In the genomic region with DNA sequence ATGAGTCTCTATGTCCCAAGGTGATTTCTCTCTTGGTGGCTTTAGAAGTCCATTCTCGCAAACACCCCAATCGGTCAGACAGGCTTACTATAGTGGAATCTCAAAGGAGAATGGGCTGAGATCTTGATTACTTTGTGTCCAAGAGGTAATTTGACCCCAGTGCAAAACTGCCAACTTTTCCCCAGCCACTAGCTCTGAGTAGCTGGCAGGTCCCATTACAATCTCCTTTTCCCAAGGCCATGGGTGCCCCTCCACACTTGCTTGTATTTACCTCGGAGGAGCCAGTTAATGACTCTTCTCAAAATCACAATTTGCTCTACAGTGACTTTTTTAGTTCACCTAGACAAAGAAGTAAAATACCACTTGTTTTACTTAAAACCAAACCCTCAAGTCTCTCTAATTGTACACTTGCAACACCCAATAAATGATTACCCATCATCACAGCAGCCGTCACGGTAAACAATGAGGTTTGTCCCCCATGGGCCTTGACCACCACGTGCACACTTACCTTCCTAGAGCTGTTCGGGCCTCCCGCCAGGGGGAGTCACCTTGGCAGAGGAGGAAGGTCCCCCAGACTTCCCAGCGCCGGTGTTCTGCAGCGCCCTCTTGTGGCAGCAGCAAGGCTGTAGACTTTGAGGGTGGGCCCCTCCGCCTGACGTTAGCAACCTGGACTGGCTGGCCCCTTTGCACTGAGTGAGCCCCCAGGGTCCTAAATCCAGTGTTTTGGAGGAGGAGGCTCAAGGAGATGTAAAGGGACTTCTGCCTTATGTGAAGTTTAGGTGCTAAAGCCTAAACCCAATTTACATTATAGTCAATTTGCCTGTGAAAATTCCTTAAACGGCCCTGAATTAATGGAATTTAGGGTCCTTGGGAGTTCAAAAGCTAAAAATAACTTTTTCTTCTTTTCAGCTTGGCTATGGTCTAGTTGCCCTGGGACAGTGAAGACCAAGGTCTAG, we compare ENCODE assay signal across 1 cellular context.
TF ChIP-seq lines count a peak whose summit lies in the region.

No MANE protein-coding gene starts in this region.

TF ChIP-seq in K562, 482 proteins besides CTCF, POLR2A, EP300 and RAD21 (continued from another document and continues in another):
- TF ChIP-seq, protein P1, sequence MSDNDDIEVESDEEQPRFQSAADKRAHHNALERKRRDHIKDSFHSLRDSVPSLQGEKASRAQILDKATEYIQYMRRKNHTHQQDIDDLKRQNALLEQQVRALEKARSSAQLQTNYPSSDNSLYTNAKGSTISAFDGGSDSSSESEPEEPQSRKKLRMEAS (CRISPR knock-in tag; IDR thresholded peaks at IDR 0.05), result peak; percentile 82
- TF ChIP-seq BRD9 (IDR thresholded peaks at IDR 0.05; ENCODE audit: low read depth, partially characterized antibody) (no peak), SP1 (CRISPR knock-in tag; IDR thresholded peaks at IDR 0.05) (0 out of 2 replicates have a peak, but pooled peaks have one; percentile 40), SPI1 (IDR thresholded peaks at IDR 0.05; ENCODE audit: borderline replicate concordance, low read depth, low read length) (peak; percentile 45; the same call in 1 of the 2 replicates), SAP30 (IDR thresholded peaks at IDR 0.05; ENCODE audit: borderline replicate concordance, insufficient read depth, low read depth, low read length, poor library complexity, severe bottlenecking) (no peak), DMBX1 (CRISPR knock-in tag; IDR thresholded peaks at IDR 0.05; ENCODE audit: borderline replicate concordance) (peak; percentile 73; the same call in 1 of the 2 replicates), ZFPM2 (CRISPR knock-in tag; IDR thresholded peaks at IDR 0.05) (no peak), MCM2 (IDR thresholded peaks at IDR 0.05; ENCODE audit: low read depth) (no peak), U2AF1 (optimal IDR thresholded peaks at IDR 0.05; ENCODE audit: low read depth, low read length) (no peak), SMAD4 (CRISPR knock-in tag; conservative IDR thresholded peaks at IDR 0.05) (peak; percentile 76), PYGO2 (tag; IDR thresholded peaks at IDR 0.05) (no peak), RAD51 (IDR thresholded peaks at IDR 0.05; ENCODE audit: borderline replicate concordance, low read depth) (peak; percentile 31; the same call in 1 of the 2 replicates), TEAD4 (IDR thresholded peaks at IDR 0.05; ENCODE audit: low read length) (peak; percentile 42; the same call in 1 of the 2 replicates), TEAD4 (CRISPR knock-in tag; IDR thresholded peaks at IDR 0.05; ENCODE audit: borderline replicate concordance) (no peak), TAF9B (IDR thresholded peaks at IDR 0.05; ENCODE audit: partially characterized antibody) (no peak), BACH1 (tag; IDR thresholded peaks at IDR 0.05) (no peak), CHD2 (IDR thresholded peaks at IDR 0.05; ENCODE audit: low read depth, low read length) (no peak), DDX20 (tag; IDR thresholded peaks at IDR 0.05; ENCODE audit: low read depth) (0 out of 2 replicates have a peak, but pooled peaks have one; percentile 45), CBX1 (IDR thresholded peaks at IDR 0.05; ENCODE audit: low read depth) (0 out of 2 replicates have a peak, but pooled peaks have one; percentile 36), TBP (optimal IDR thresholded peaks at IDR 0.05; ENCODE audit: low read depth, low read length) (peak; percentile 28), ZFX (CRISPR knock-in tag; IDR thresholded peaks at IDR 0.05) (peak; percentile 46), ATF1 (CRISPR knock-in tag; IDR thresholded peaks at IDR 0.05) (no peak), ATF1 (tag; IDR thresholded peaks at IDR 0.05) (peak; percentile 42; the same call in 1 of the 2 replicates), CREB1 (IDR thresholded peaks at IDR 0.05) (0 out of 2 replicates have a peak, but pooled peaks have one; percentile 13), CREB1 (CRISPR knock-in tag; IDR thresholded peaks at IDR 0.05) (no peak), BCOR (IDR thresholded peaks at IDR 0.05) (peak; percentile 56), NR2C1 (IDR thresholded peaks at IDR 0.05) (0 out of 2 replicates have a peak, but pooled peaks have one; percentile 25), NR2C1 (tag; IDR thresholded peaks at IDR 0.05) (no peak), MTA3 (IDR thresholded peaks at IDR 0.05; ENCODE audit: borderline replicate concordance) (0 out of 2 replicates have a peak, but pooled peaks have one; percentile 16), MXI1 (IDR thresholded peaks at IDR 0.05; ENCODE audit: low read depth, low read length) (no peak), SMARCA4 (IDR thresholded peaks at IDR 0.05) (peak; percentile 70), SIN3B (IDR thresholded peaks at IDR 0.05; ENCODE audit: low read depth) (no peak), ZNF408 (CRISPR knock-in tag; IDR thresholded peaks at IDR 0.05; ENCODE audit: low read depth) (no peak), KLF16 (IDR thresholded peaks at IDR 0.05) (peak; percentile 68), POLR2AphosphoS5 (IDR thresholded peaks at IDR 0.05; ENCODE audit: control insufficient read depth, insufficient read depth, low read depth, low read length) (no peak), ZNF79 (CRISPR knock-in tag; IDR thresholded peaks at IDR 0.05; ENCODE audit: low read depth) (no peak), FOS (IDR thresholded peaks at IDR 0.05; ENCODE audit: extremely low read depth, insufficient read length) (no peak), ARID2 (IDR thresholded peaks at IDR 0.05) (peak; percentile 58; the same call in 1 of the 2 replicates), CTBP1 (IDR thresholded peaks at IDR 0.05; ENCODE audit: borderline replicate concordance) (peak; percentile 65; the same call in 1 of the 2 replicates), ZNF780A (CRISPR knock-in tag; IDR thresholded peaks at IDR 0.05) (no peak)
- TF ChIP-seq, protein P2, sequence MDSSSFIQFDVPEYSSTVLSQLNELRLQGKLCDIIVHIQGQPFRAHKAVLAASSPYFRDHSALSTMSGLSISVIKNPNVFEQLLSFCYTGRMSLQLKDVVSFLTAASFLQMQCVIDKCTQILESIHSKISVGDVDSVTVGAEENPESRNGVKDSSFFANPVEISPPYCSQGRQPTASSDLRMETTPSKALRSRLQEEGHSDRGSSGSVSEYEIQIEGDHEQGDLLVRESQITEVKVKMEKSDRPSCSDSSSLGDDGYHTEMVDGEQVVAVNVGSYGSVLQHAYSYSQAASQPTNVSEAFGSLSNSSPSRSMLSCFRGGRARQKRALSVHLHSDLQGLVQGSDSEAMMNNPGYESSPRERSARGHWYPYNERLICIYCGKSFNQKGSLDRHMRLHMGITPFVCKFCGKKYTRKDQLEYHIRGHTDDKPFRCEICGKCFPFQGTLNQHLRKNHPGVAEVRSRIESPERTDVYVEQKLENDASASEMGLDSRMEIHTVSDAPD (CRISPR knock-in tag; IDR thresholded peaks at IDR 0.05), result no peak
- TF ChIP-seq, protein P3, sequence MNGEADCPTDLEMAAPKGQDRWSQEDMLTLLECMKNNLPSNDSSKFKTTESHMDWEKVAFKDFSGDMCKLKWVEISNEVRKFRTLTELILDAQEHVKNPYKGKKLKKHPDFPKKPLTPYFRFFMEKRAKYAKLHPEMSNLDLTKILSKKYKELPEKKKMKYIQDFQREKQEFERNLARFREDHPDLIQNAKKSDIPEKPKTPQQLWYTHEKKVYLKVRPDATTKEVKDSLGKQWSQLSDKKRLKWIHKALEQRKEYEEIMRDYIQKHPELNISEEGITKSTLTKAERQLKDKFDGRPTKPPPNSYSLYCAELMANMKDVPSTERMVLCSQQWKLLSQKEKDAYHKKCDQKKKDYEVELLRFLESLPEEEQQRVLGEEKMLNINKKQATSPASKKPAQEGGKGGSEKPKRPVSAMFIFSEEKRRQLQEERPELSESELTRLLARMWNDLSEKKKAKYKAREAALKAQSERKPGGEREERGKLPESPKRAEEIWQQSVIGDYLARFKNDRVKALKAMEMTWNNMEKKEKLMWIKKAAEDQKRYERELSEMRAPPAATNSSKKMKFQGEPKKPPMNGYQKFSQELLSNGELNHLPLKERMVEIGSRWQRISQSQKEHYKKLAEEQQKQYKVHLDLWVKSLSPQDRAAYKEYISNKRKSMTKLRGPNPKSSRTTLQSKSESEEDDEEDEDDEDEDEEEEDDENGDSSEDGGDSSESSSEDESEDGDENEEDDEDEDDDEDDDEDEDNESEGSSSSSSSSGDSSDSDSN (IDR thresholded peaks at IDR 0.05; ENCODE audit: borderline replicate concordance in 1 of 2, low read depth in 2 of 2, low read length in 2 of 2), result 0 out of 4 replicates have a peak, but pooled peaks of 1 of the 2 experiments have one; percentile 40
- TF ChIP-seq, protein P4, sequence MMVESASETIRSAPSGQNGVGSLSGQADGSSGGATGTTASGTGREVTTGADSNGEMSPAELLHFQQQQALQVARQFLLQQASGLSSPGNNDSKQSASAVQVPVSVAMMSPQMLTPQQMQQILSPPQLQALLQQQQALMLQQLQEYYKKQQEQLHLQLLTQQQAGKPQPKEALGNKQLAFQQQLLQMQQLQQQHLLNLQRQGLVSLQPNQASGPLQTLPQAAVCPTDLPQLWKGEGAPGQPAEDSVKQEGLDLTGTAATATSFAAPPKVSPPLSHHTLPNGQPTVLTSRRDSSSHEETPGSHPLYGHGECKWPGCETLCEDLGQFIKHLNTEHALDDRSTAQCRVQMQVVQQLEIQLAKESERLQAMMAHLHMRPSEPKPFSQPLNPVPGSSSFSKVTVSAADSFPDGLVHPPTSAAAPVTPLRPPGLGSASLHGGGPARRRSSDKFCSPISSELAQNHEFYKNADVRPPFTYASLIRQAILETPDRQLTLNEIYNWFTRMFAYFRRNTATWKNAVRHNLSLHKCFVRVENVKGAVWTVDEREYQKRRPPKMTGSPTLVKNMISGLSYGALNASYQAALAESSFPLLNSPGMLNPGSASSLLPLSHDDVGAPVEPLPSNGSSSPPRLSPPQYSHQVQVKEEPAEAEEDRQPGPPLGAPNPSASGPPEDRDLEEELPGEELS (CRISPR knock-in tag; IDR thresholded peaks at IDR 0.05; ENCODE audit: borderline replicate concordance), result no peak
- TF ChIP-seq, protein P5, sequence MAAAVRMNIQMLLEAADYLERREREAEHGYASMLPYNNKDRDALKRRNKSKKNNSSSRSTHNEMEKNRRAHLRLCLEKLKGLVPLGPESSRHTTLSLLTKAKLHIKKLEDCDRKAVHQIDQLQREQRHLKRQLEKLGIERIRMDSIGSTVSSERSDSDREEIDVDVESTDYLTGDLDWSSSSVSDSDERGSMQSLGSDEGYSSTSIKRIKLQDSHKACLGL (CRISPR knock-in tag; IDR thresholded peaks at IDR 0.05; ENCODE audit: borderline replicate concordance, poor library complexity, severe bottlenecking), result no peak
- TF ChIP-seq, protein P6, sequence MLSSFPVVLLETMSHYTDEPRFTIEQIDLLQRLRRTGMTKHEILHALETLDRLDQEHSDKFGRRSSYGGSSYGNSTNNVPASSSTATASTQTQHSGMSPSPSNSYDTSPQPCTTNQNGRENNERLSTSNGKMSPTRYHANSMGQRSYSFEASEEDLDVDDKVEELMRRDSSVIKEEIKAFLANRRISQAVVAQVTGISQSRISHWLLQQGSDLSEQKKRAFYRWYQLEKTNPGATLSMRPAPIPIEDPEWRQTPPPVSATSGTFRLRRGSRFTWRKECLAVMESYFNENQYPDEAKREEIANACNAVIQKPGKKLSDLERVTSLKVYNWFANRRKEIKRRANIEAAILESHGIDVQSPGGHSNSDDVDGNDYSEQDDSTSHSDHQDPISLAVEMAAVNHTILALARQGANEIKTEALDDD (IDR thresholded peaks at IDR 0.05), result no peak
- TF ChIP-seq, protein P7, sequence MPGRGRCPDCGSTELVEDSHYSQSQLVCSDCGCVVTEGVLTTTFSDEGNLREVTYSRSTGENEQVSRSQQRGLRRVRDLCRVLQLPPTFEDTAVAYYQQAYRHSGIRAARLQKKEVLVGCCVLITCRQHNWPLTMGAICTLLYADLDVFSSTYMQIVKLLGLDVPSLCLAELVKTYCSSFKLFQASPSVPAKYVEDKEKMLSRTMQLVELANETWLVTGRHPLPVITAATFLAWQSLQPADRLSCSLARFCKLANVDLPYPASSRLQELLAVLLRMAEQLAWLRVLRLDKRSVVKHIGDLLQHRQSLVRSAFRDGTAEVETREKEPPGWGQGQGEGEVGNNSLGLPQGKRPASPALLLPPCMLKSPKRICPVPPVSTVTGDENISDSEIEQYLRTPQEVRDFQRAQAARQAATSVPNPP (IDR thresholded peaks at IDR 0.05; ENCODE audit: borderline replicate concordance, insufficient read depth, insufficient read length), result no peak
- TF ChIP-seq, protein P8, sequence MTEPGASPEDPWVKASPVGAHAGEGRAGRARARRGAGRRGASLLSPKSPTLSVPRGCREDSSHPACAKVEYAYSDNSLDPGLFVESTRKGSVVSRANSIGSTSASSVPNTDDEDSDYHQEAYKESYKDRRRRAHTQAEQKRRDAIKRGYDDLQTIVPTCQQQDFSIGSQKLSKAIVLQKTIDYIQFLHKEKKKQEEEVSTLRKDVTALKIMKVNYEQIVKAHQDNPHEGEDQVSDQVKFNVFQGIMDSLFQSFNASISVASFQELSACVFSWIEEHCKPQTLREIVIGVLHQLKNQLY (CRISPR knock-in tag; conservative IDR thresholded peaks at IDR 0.05), result 0 out of 4 replicates have a peak, but pooled peaks of 1 of the 2 experiments have one; percentile 36
- TF ChIP-seq, protein P9, sequence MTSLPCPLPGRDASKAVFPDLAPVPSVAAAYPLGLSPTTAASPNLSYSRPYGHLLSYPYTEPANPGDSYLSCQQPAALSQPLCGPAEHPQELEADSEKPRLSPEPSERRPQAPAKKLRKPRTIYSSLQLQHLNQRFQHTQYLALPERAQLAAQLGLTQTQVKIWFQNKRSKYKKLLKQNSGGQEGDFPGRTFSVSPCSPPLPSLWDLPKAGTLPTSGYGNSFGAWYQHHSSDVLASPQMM (CRISPR knock-in tag; IDR thresholded peaks at IDR 0.05), result no peak
- TF ChIP-seq, protein P10, sequence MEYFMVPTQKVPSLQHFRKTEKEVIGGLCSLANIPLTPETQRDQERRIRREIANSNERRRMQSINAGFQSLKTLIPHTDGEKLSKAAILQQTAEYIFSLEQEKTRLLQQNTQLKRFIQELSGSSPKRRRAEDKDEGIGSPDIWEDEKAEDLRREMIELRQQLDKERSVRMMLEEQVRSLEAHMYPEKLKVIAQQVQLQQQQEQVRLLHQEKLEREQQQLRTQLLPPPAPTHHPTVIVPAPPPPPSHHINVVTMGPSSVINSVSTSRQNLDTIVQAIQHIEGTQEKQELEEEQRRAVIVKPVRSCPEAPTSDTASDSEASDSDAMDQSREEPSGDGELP (CRISPR knock-in tag; IDR thresholded peaks at IDR 0.05; ENCODE audit: borderline replicate concordance), result peak; percentile 51; the same call in 1 of the 2 replicates
- TF ChIP-seq, protein P11, sequence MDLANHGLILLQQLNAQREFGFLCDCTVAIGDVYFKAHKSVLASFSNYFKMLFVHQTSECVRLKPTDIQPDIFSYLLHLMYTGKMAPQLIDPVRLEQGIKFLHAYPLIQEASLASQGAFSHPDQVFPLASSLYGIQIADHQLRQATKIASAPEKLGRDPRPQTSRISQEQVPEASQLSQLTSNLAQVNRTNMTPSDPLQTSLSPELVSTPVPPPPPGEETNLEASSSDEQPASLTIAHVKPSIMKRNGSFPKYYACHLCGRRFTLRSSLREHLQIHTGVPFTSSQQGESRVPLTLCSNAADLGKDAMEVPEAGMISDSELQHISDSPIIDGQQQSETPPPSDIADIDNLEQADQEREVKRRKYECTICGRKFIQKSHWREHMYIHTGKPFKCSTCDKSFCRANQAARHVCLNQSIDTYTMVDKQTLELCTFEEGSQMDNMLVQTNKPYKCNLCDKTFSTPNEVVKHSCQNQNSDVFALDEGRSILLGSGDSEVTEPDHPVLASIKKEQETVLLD (IDR thresholded peaks at IDR 0.05), result peak; percentile 44; the same call in 1 of the 2 replicates
- TF ChIP-seq, protein P12, sequence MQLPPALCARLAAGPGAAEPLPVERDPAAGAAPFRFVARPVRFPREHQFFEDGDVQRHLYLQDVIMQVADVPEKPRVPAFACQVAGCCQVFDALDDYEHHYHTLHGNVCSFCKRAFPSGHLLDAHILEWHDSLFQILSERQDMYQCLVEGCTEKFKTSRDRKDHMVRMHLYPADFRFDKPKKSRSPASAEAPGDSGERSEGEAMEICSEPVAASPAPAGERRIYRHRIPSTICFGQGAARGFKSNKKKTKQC (CRISPR knock-in tag; IDR thresholded peaks at IDR 0.05), result peak; percentile 87
